22 cellular contexts compared by ENCODE assay signal in the genomic region with DNA sequence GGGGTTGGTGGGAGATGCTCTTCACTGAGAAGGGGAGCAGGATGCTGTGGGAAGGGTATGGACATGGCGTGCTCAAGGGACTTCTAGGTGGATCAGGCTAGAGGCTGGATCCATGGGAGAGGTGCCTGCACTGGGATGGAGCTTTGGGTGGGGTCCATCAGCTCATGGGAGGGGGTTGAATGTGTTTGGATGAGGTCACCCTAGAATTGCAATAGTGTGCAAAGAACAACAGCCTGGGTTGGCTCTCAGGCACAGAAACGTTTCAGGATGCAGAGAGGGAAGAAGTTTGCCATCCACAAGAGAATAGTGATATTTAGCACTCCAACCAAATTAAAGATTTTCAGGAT.
"Had no signal": no experiment of that assay in that cellular context is flagged by ENCODE, and none has a peak within 500 bp of the region (broad histone marks: within the 10 kb centered on the region; RNA-seq: fewer than 3 reads in every experiment).

No MANE protein-coding gene starts in this region.

- H3K27ac Mint-ChIP-seq: activated CD4-positive, alpha-beta T cell treated with anti-CD3 and anti-CD28 coated beads, Interleukin-2, amount 10 ng/mL, durations not matched to agents 24 days and 14 days; activated naive CD4-positive, alpha-beta T cell treated with anti-CD3 and anti-CD28 coated beads, Interleukin-2, amount 10 ng/mL, durations not matched to agents 7 days and 5 days; activated naive CD8-positive, alpha-beta T cell treated with anti-CD3 and anti-CD28 coated beads for 36 hours; activated T-helper 2 cell treated with anti-CD3 and anti-CD28 coated beads, Interferon-gamma antibody, Interleukin-2, Interleukin-4, amounts not matched to agents 10 μg/mL and 5 μg/mL and 100 μg/mL, durations not matched to agents 14 hours and 24 hours and 36 hours; T-cell had no signal

- H3K4me3 Mint-ChIP-seq: activated CD4-positive, alpha-beta T cell treated with anti-CD3 and anti-CD28 coated beads, Interleukin-2, amount 10 ng/mL, durations not matched to agents 24 days and 14 days; activated naive CD4-positive, alpha-beta T cell treated with anti-CD3 and anti-CD28 coated beads, Interleukin-2, amount 10 ng/mL, durations not matched to agents 7 days and 5 days; activated naive CD8-positive, alpha-beta T cell treated with anti-CD3 and anti-CD28 coated beads for 36 hours; T-cell had no signal

- ATAC-seq: K562, T-cell had no signal

- H3K27me3 Mint-ChIP-seq: activated CD4-positive, alpha-beta T cell treated with anti-CD3 and anti-CD28 coated beads, Interleukin-2, amount 10 ng/mL, durations not matched to agents 24 days and 14 days; activated naive CD4-positive, alpha-beta T cell treated with anti-CD3 and anti-CD28 coated beads, Interleukin-2, amount 10 ng/mL, durations not matched to agents 7 days and 5 days; activated naive CD8-positive, alpha-beta T cell treated with anti-CD3 and anti-CD28 coated beads for 36 hours; T-cell had no signal

- DNase-seq: activated CD4-positive, alpha-beta T cell treated with anti-CD3 and anti-CD28 coated beads, Interleukin-2, amount 10 ng/mL, durations not matched to agents 24 days and 14 days; activated CD4-positive, alpha-beta T cell treated with anti-CD3 and anti-CD28 coated beads, Interleukin-2, amount 50 U/mL, for 48 hours; activated CD4-positive, CD25-positive, alpha-beta regulatory T cell treated with anti-CD3 and anti-CD28 coated beads, Interleukin-2, amount 50 U/mL, for 72 hours; activated gamma-delta T cell treated with Interleukin-2 at 50 U/mL for 16 hours; activated naive CD4-positive, alpha-beta T cell treated with anti-CD3 and anti-CD28 coated beads, Interleukin-2, amount 10 ng/mL, durations not matched to agents 7 days and 5 days; activated naive CD8-positive, alpha-beta T cell treated with anti-CD3 and anti-CD28 coated beads for 36 hours; activated T-cell treated with anti-CD3 and anti-CD28 coated beads for 4 hours; activated T-cell treated with anti-CD3 and anti-CD28 coated beads, Interleukin-2, amount 50 U/mL, for 48 hours; brain microvascular endothelial cell; Karpas-422; MM.1S; NCI-H1105 treated with DMSO at 0.1 percent for 48 hours; NCI-H1436 treated with DMSO at 0.1 percent for 48 hours; NCI-H187 treated with DMSO at 0.1 percent for 48 hours; NCI-H345; NCI-H510A; NCI-H526 treated with DMSO at 0.1 percent for 48 hours; NCI-H82; SIG-M5; T-cell had no signal

- H3K9me3 Mint-ChIP-seq: activated CD4-positive, alpha-beta T cell treated with anti-CD3 and anti-CD28 coated beads, Interleukin-2, amount 10 ng/mL, durations not matched to agents 24 days and 14 days; activated naive CD4-positive, alpha-beta T cell treated with anti-CD3 and anti-CD28 coated beads, Interleukin-2, amount 10 ng/mL, durations not matched to agents 7 days and 5 days; activated naive CD8-positive, alpha-beta T cell treated with anti-CD3 and anti-CD28 coated beads for 36 hours; activated T-helper 2 cell treated with anti-CD3 and anti-CD28 coated beads, Interferon-gamma antibody, Interleukin-2, Interleukin-4, amounts not matched to agents 10 μg/mL and 5 μg/mL and 100 μg/mL, durations not matched to agents 14 hours and 24 hours and 36 hours; T-cell had no signal

- H3K4me1 Mint-ChIP-seq: activated naive CD4-positive, alpha-beta T cell treated with anti-CD3 and anti-CD28 coated beads, Interleukin-2, amount 10 ng/mL, durations not matched to agents 7 days and 5 days had no signal

- FAIRE-seq: K562 had no signal
